Comparison of ENCODE assay signal across 8 cellular contexts in genomic region chr22:17171016-17171312, GRCh38. TPM values are rescaled to one million over a fixed set of nuclear protein-coding genes. Genes with fewer than 3 reads are reported as not detected.
A peak's percentile ranks its signal among the peaks of the same experiment; 100 is the strongest.
DNase-seq lines count a peak whose midpoint lies in the region; ATAC-seq lines count a peak whose summit lies in the region.

No MANE protein-coding gene starts in this region.

- no peaks in the 10 kb centered on the region for H3K36me3 ChIP-seq in iPS-18a (ENCODE audit: control insufficient read depth, low read depth, low read length)
- no peaks in the 10 kb centered on the region for H3K36me3 ChIP-seq in stomach smooth muscle (ENCODE audit: control insufficient read depth in 2 of 2, insufficient read depth in 2 of 2, low read length in 2 of 2)

- H3K27ac Mint-ChIP-seq in T-helper 2 cell treated with Interferon-gamma antibody and Interleukin-4, amounts not matched to agents 5 μg/mL and 100 μg/mL, for 36 hours: peak overlapping the region; percentile 70
- H3K27ac Mint-ChIP-seq in activated T-helper 1 cell treated with anti-CD3 and anti-CD28 coated beads, Interleukin-12 subunit alpha, Interleukin-12 subunit beta, Interleukin-2, Interleukin-4 antibody, amounts not matched to agents 30 ng/mL and 10 ng/mL and 1 ng/mL, durations not matched to agents 14 hours and 24 hours and 36 hours: peak overlapping the region; percentile 78

- H3K4me3 Mint-ChIP-seq in T-helper 2 cell treated with Interferon-gamma antibody and Interleukin-4, amounts not matched to agents 5 μg/mL and 100 μg/mL, for 36 hours: peak overlapping the region; percentile 89
- H3K4me3 Mint-ChIP-seq in activated T-helper 1 cell treated with anti-CD3 and anti-CD28 coated beads, Interleukin-12 subunit alpha, Interleukin-12 subunit beta, Interleukin-2, Interleukin-4 antibody, amounts not matched to agents 30 ng/mL and 10 ng/mL and 1 ng/mL, durations not matched to agents 14 hours and 24 hours and 36 hours: peak overlapping the region; percentile 88

- H3K9me3 Mint-ChIP-seq in T-helper 2 cell treated with Interferon-gamma antibody and Interleukin-4, amounts not matched to agents 5 μg/mL and 100 μg/mL, for 36 hours: no peaks in the 10 kb centered on the region
- no peaks in the 10 kb centered on the region for H3K9me3 Mint-ChIP-seq in activated T-helper 1 cell treated with anti-CD3 and anti-CD28 coated beads, Interleukin-12 subunit alpha, Interleukin-12 subunit beta, Interleukin-2, Interleukin-4 antibody, amounts not matched to agents 30 ng/mL and 10 ng/mL and 1 ng/mL, durations not matched to agents 14 hours and 24 hours and 36 hours

- intact Hi-C loops in activated T-helper 1 cell treated with anti-CD3 and anti-CD28 coated beads, Interleukin-12 subunit alpha, Interleukin-12 subunit beta, Interleukin-2, Interleukin-4 antibody, amounts not matched to agents 30 ng/mL and 10 ng/mL and 1 ng/mL, durations not matched to agents 14 hours and 24 hours and 36 hours (cut with micrococcal nuclease): loop anchor here (1.0 to 2.0 kb wide), 6 partner anchors 12 to 458 kb away; partner anchors contain the start of genes ATP6V1E1, HDHD5 and IL17RA
- intact Hi-C loops in sciatic nerve (cut with DNase I): loop anchor here (10.0 kb wide), 1 partner anchor 334 kb away; no protein-coding TSS in a partner anchor

- no peak overlapping the region for H3K27ac ChIP-seq in iPS-18a (ENCODE audit: low read length)
- peak overlapping the region; percentile 88 for H3K27ac ChIP-seq in stomach smooth muscle (ENCODE audit: low read length)

- no peak for ATAC-seq in sciatic nerve

- H3K4me3 ChIP-seq in iPS-18a (ENCODE audit: low read length): peak overlapping the region; percentile 49
- peak overlapping the region; percentile 63 to 79 for H3K4me3 ChIP-seq in stomach smooth muscle (ENCODE audit: low read length in 2 of 2)

- H3K4me1 Mint-ChIP-seq in T-helper 2 cell treated with Interferon-gamma antibody and Interleukin-4, amounts not matched to agents 5 μg/mL and 100 μg/mL, for 36 hours (ENCODE audit: low read depth): peaks cover 3% of the 10 kb centered on the region
- peaks cover 5% of the 10 kb centered on the region for H3K4me1 Mint-ChIP-seq in activated T-helper 1 cell treated with anti-CD3 and anti-CD28 coated beads, Interleukin-12 subunit alpha, Interleukin-12 subunit beta, Interleukin-2, Interleukin-4 antibody, amounts not matched to agents 30 ng/mL and 10 ng/mL and 1 ng/mL, durations not matched to agents 14 hours and 24 hours and 36 hours (ENCODE audit: low read depth)

- peak overlapping the region; percentile 50 for H3K9ac ChIP-seq in iPS-18a (ENCODE audit: low read length)
- H3K9ac ChIP-seq in stomach smooth muscle (ENCODE audit: low read length in 2 of 2): peak overlapping the region; percentile 71 to 83

- no peaks in the 10 kb centered on the region for H3K27me3 ChIP-seq in iPS-18a (ENCODE audit: control insufficient read depth, insufficient read depth, low read length)
- no peaks in the 10 kb centered on the region for H3K27me3 ChIP-seq in stomach smooth muscle (ENCODE audit: control insufficient read depth in 1 of 2, insufficient read depth in 2 of 2, low read length in 2 of 2)

- H3K9me3 ChIP-seq in iPS-18a (ENCODE audit: control insufficient read depth, low read depth, low read length) (no peaks in the 10 kb centered on the region), stomach smooth muscle (ENCODE audit: control insufficient read depth in 2 of 2, low read length in 2 of 2) (no peaks in the 10 kb centered on the region)

- DNase-seq in T-helper 2 cell treated with Interferon-gamma antibody and Interleukin-4, amounts not matched to agents 5 μg/mL and 100 μg/mL, for 36 hours (ENCODE audit: low spot score): no peak
- no peak for DNase-seq in T-helper 2 cell
- no peak for DNase-seq in activated T-helper 1 cell treated with anti-CD3 and anti-CD28 coated beads, Interleukin-12 subunit alpha, Interleukin-12 subunit beta, Interleukin-2, Interleukin-4 antibody, amounts not matched to agents 30 ng/mL and 10 ng/mL and 1 ng/mL, durations not matched to agents 14 hours and 24 hours and 36 hours (ENCODE audit: low spot score)
- DNase-seq in sciatic nerve (ENCODE audit: low spot score): no peak
- no peak for DNase-seq in NCI-H1417 (lab: John Stamatoyannopoulos, UW)
- no peak for DNase-seq in SHP77 treated with DMSO at 0.1 percent for 48 hours (lab: John Stamatoyannopoulos, UW)

- H3K4me1 ChIP-seq in iPS-18a (ENCODE audit: control insufficient read depth, low read depth, low read length): peaks cover 9% of the 10 kb centered on the region
- peaks cover 13% of the 10 kb centered on the region for H3K4me1 ChIP-seq in stomach smooth muscle (ENCODE audit: control insufficient read depth, insufficient read depth, low read length)

- no peaks in the 10 kb centered on the region for H3K36me3 Mint-ChIP-seq in T-helper 2 cell treated with Interferon-gamma antibody and Interleukin-4, amounts not matched to agents 5 μg/mL and 100 μg/mL, for 36 hours (ENCODE audit: low read depth)
- H3K36me3 Mint-ChIP-seq in activated T-helper 1 cell treated with anti-CD3 and anti-CD28 coated beads, Interleukin-12 subunit alpha, Interleukin-12 subunit beta, Interleukin-2, Interleukin-4 antibody, amounts not matched to agents 30 ng/mL and 10 ng/mL and 1 ng/mL, durations not matched to agents 14 hours and 24 hours and 36 hours (ENCODE audit: low read depth): no peaks in the 10 kb centered on the region

- H3K27me3 Mint-ChIP-seq in T-helper 2 cell treated with Interferon-gamma antibody and Interleukin-4, amounts not matched to agents 5 μg/mL and 100 μg/mL, for 36 hours (ENCODE audit: low read depth): peaks cover 11% of the 10 kb centered on the region
- peaks cover 9% of the 10 kb centered on the region for H3K27me3 Mint-ChIP-seq in activated T-helper 1 cell treated with anti-CD3 and anti-CD28 coated beads, Interleukin-12 subunit alpha, Interleukin-12 subunit beta, Interleukin-2, Interleukin-4 antibody, amounts not matched to agents 30 ng/mL and 10 ng/mL and 1 ng/mL, durations not matched to agents 14 hours and 24 hours and 36 hours (ENCODE audit: insufficient read depth)

RNA-seq across cellular contexts. Expression of gene HDHD5, which starts 11.9 kb away (rescaled TPM):
- total RNA-seq in activated T-helper 1 cell treated with anti-CD3 and anti-CD28 coated beads, Interleukin-12 subunit alpha, Interleukin-12 subunit beta, Interleukin-2, Interleukin-4 antibody, amounts not matched to agents 30 ng/mL and 10 ng/mL and 1 ng/mL, durations not matched to agents 14 hours and 24 hours and 36 hours: 39.1 and 42.1 TPM in 2 replicates
- 19.1 TPM for total RNA-seq in sciatic nerve

RNA-seq across cellular contexts. Expression of gene ADA2, which starts 48.3 kb away (rescaled TPM):
- total RNA-seq in activated T-helper 1 cell treated with anti-CD3 and anti-CD28 coated beads, Interleukin-12 subunit alpha, Interleukin-12 subunit beta, Interleukin-2, Interleukin-4 antibody, amounts not matched to agents 30 ng/mL and 10 ng/mL and 1 ng/mL, durations not matched to agents 14 hours and 24 hours and 36 hours: 3.4 and 3.7 TPM in 2 replicates
- total RNA-seq in sciatic nerve: 29.6 TPM

RNA-seq across cellular contexts. Expression of gene TMEM121B, which starts 49.8 kb away (rescaled TPM):
- total RNA-seq in activated T-helper 1 cell treated with anti-CD3 and anti-CD28 coated beads, Interleukin-12 subunit alpha, Interleukin-12 subunit beta, Interleukin-2, Interleukin-4 antibody, amounts not matched to agents 30 ng/mL and 10 ng/mL and 1 ng/mL, durations not matched to agents 14 hours and 24 hours and 36 hours: 0.20 and 0.23 TPM in 2 replicates
- total RNA-seq in sciatic nerve: 0.94 TPM
